In genomic region chr3:18396428-18396827, GRCh38 we compare ENCODE assay signal across 26 cellular contexts. TPM values are rescaled to one million over a fixed set of nuclear protein-coding genes. Genes with fewer than 3 reads are reported as not detected.
DNase-seq lines count a peak whose midpoint lies in the region; ATAC-seq and TF ChIP-seq lines count a peak whose summit lies in the region.
"Had no signal": no experiment of that assay in that cellular context is flagged by ENCODE, and none has a peak within 500 bp of the region (broad histone marks: within the 10 kb centered on the region; RNA-seq: fewer than 3 reads in every experiment).

No MANE protein-coding gene starts in this region.

- no peak for TF ChIP-seq CTCF in CD8-positive, alpha-beta T cell (IDR thresholded peaks at IDR 0.05)
- no peak for TF ChIP-seq CTCF in BE2C (IDR thresholded peaks at IDR 0.05; ENCODE audit: low read depth, low read length)

- H3K4me3 Mint-ChIP-seq in activated T-cell treated with anti-CD3 and anti-CD28 coated beads, Interleukin-2, amount 50 U/mL, for 72 hours, result peak overlapping the region in 1 of 2 donors; percentile 50
- no peak overlapping the region for H3K4me3 Mint-ChIP-seq in CD8-positive, alpha-beta T cell
- H3K4me3 Mint-ChIP-seq in T-helper 17 cell (no peak overlapping the region), immature natural killer cell (no peak overlapping the region)
- H3K4me3 Mint-ChIP-seq: B cell had no signal

- intact Hi-C loops in CD8-positive, alpha-beta T cell (cut with DNase I, micrococcal nuclease), result no loop called here

- H3K27me3 ChIP-seq in CD8-positive, alpha-beta T cell (ENCODE audit: insufficient read depth, low read length), result no peaks in the 10 kb centered on the region
- no peaks in the 10 kb centered on the region for H3K27me3 ChIP-seq in BE2C

- peaks cover 30 to 74% of the 10 kb centered on the region in 2 donors for H3K36me3 Mint-ChIP-seq in activated T-cell treated with anti-CD3 and anti-CD28 coated beads, Interleukin-2, amount 50 U/mL, for 72 hours (ENCODE audit: insufficient read depth in 2 of 2)
- peaks cover 87% of the 10 kb centered on the region for H3K36me3 Mint-ChIP-seq in CD8-positive, alpha-beta T cell
- H3K36me3 Mint-ChIP-seq in T-helper 17 cell (ENCODE audit: low read depth) (peaks cover 10% of the 10 kb centered on the region), immature natural killer cell (peaks cover 11 to 33% (median 19%) of the 10 kb centered on the region in 3 donors)

- CTCF ChIA-PET in CD8-positive, alpha-beta T cell (lab: Charles Lee), result interaction anchor here (1.3 kb wide), 1 partner anchor 163 kb away, joined by 3 read pairs; no protein-coding TSS in a partner anchor

- peaks cover 70% of the 10 kb centered on the region for H3K4me1 ChIP-seq in CD8-positive, alpha-beta T cell (ENCODE audit: insufficient read depth, low read length)
- H3K4me1 ChIP-seq in BE2C, result no peaks in the 10 kb centered on the region
- H3K4me1 ChIP-seq: A549, Caco-2 had no signal

- H3K36me3 ChIP-seq in CD8-positive, alpha-beta T cell (ENCODE audit: insufficient read depth, low read length), result peaks cover 23% of the 10 kb centered on the region
- no peaks in the 10 kb centered on the region for H3K36me3 ChIP-seq in BE2C

- DNase-seq in activated T-cell treated with anti-CD3 and anti-CD28 coated beads, Interleukin-2, amount 50 U/mL, for 72 hours, result no peak
- DNase-seq in activated T-cell treated with anti-CD3 and anti-CD28 coated beads, Interleukin-2, amount 50 U/mL, for 48 hours, result no peak
- no peak for DNase-seq in CD8-positive, alpha-beta T cell
- DNase-seq in T-helper 17 cell (no peak), immature natural killer cell (no peak), BE2C (no peak)
- no peak for DNase-seq in activated effector memory CD4-positive, alpha-beta T cell treated with anti-CD3 and anti-CD28 coated beads, Interleukin-2, amount 50 U/mL, for 16 hours
- DNase-seq: Caco-2; DMS 273 treated with DMSO at 0.1 percent for 48 hours; DMS79 treated with DMSO at 0.1 percent for 48 hours; GOT3; HCEC 1CT; NCI-H1105 treated with DMSO at 0.1 percent for 48 hours; NCI-H2029 treated with DMSO at 0.1 percent for 48 hours; NCI-H345; NCI-H524; NCI-H774; NK-92 treated with Interleukin-12 subunit alpha and Interleukin-12 subunit beta, amount 100 ng/mL, for 24 hours; SIG-M5 had no signal

- no peaks in the 10 kb centered on the region for H3K9me3 Mint-ChIP-seq in activated T-cell treated with anti-CD3 and anti-CD28 coated beads, Interleukin-2, amount 50 U/mL, for 72 hours
- no peaks in the 10 kb centered on the region for H3K9me3 Mint-ChIP-seq in CD8-positive, alpha-beta T cell
- no peaks in the 10 kb centered on the region for H3K9me3 Mint-ChIP-seq in immature natural killer cell

- POLR2A ChIA-PET in CD8-positive, alpha-beta T cell (lab: Charles Lee), result interaction anchor here (1.8 kb wide), 1 partner anchor 14 kb away, joined by 4 read pairs; no protein-coding TSS in a partner anchor

- no peak overlapping the region for H3K4me3 ChIP-seq in CD8-positive, alpha-beta T cell (ENCODE audit: low read depth, low read length)
- no peak overlapping the region for H3K4me3 ChIP-seq in BE2C (ENCODE audit: low read depth, low read length)
- H3K4me3 ChIP-seq: A549, GM12878 had no signal

- H3K27ac Mint-ChIP-seq in activated T-cell treated with anti-CD3 and anti-CD28 coated beads, Interleukin-2, amount 50 U/mL, for 72 hours, result peak overlapping the region; percentile 98
- H3K27ac Mint-ChIP-seq in CD8-positive, alpha-beta T cell, result peak overlapping the region; percentile 58
- H3K27ac Mint-ChIP-seq in T-helper 17 cell, result peak overlapping the region; percentile 93
- peak overlapping the region in 4 of 6 donors; percentile 2 to 69 (median 60) for H3K27ac Mint-ChIP-seq in immature natural killer cell
- H3K27ac Mint-ChIP-seq: B cell had no signal

- no peak overlapping the region for H3K27ac ChIP-seq in CD8-positive, alpha-beta T cell (ENCODE audit: low read depth, low read length)
- H3K27ac ChIP-seq: A549, HL-60, KMS-11, RWPE1 had no signal

- TF ChIP-seq POLR2A in GM18505 (IDR thresholded peaks at IDR 0.05; ENCODE audit: borderline replicate concordance, extremely low read depth, insufficient read depth, insufficient read length), result no peak

- no peaks in the 10 kb centered on the region for H3K9me3 ChIP-seq in CD8-positive, alpha-beta T cell (ENCODE audit: low read length)
- H3K9me3 ChIP-seq in T-helper 17 cell (ENCODE audit: control insufficient read depth, low read length, poor library complexity, severe bottlenecking) (no peaks in the 10 kb centered on the region), BE2C (no peaks in the 10 kb centered on the region)
- H3K9me3 ChIP-seq: A549, Caco-2 had no signal

- no peaks in the 10 kb centered on the region for H3K27me3 Mint-ChIP-seq in activated T-cell treated with anti-CD3 and anti-CD28 coated beads, Interleukin-2, amount 50 U/mL, for 72 hours (ENCODE audit: low read depth)
- no peaks in the 10 kb centered on the region for H3K27me3 Mint-ChIP-seq in CD8-positive, alpha-beta T cell (ENCODE audit: low read depth)
- H3K27me3 Mint-ChIP-seq in T-helper 17 cell (no peaks in the 10 kb centered on the region), immature natural killer cell (ENCODE audit: low read depth in 3 of 3) (peaks cover 0 to 1% (median 0%) of the 10 kb centered on the region in 3 donors)
- H3K27me3 Mint-ChIP-seq: B cell had no signal

- H3K4me1 Mint-ChIP-seq in activated T-cell treated with anti-CD3 and anti-CD28 coated beads, Interleukin-2, amount 50 U/mL, for 72 hours (ENCODE audit: low read depth), result peaks cover 94% of the 10 kb centered on the region
- peaks cover 90% of the 10 kb centered on the region for H3K4me1 Mint-ChIP-seq in CD8-positive, alpha-beta T cell (ENCODE audit: low read depth)
- H3K4me1 Mint-ChIP-seq in T-helper 17 cell (peaks cover 24% of the 10 kb centered on the region), immature natural killer cell (peaks cover 36 to 80% of the 10 kb centered on the region in 2 donors)
- H3K4me1 Mint-ChIP-seq: B cell had no signal

- ATAC-seq in activated T-cell treated with anti-CD3 and anti-CD28 coated beads, Interleukin-2, amount 50 U/mL, for 72 hours (replicated peaks in 1 of 2), result no peak
- ATAC-seq in CD8-positive, alpha-beta T cell, result no peak
- no peak for ATAC-seq in T-helper 17 cell
- ATAC-seq in GM18505 (IDR thresholded peaks at IDR 0.05; ENCODE audit: unreplicated experiment), result no peak
- ATAC-seq: A549, GM12878 had no signal

RNA-seq across cellular contexts. Expression of gene SATB1, which starts 28.7 kb away (rescaled TPM):
- 100 to 1,000 TPM; 716 to 962 TPM for total RNA-seq in activated T-cell treated with anti-CD3 and anti-CD28 coated beads, Interleukin-2, amount 50 U/mL, for 72 hours
- 100 to 1,000 TPM; 333 to 346 TPM for total RNA-seq in CD8-positive, alpha-beta T cell
- total RNA-seq in T-helper 17 cell, result 100 to 1,000 TPM; 208 TPM
- polyA plus RNA-seq in immature natural killer cell, result 10 to 100 TPM; 42.7 to 100.0 (median 76.0) TPM
- polyA plus RNA-seq in BE2C (2012; ENCODE audit: insufficient read depth, insufficient read length, low read depth), result 3.2 TPM
